In the genomic region with DNA sequence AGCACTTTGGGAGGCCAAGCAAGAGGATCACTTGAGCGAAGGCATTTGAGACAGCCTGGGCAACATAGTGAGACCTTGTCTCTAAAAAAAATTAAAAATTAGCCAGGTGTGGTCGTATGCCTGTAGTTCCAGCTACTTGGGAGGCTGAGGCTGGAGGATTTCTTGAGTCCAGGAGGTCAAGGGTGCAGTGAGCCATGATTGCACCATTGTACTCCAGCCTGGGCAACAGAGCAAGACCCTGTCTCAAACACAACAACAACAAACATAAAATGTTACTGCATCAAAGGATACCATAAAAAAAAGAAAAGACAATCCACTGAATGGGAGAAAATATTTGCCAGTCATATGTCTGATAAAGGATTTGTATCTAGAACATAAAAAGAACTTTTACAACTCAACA, we compare ENCODE assay signal across 31 cellular contexts.
"Had no signal": no experiment of that assay in that cellular context is flagged by ENCODE, and none has a peak within 500 bp of the region (broad histone marks: within the 10 kb centered on the region; RNA-seq: fewer than 3 reads in every experiment).

No MANE protein-coding gene starts in this region.

- H3K27ac ChIP-seq: esophagus muscularis mucosa, foreskin keratinocyte, gastrocnemius medialis, heart left ventricle, WERI-Rb-1 had no signal

- H3K9me3 Mint-ChIP-seq: activated CD4-positive, alpha-beta memory T cell treated with anti-CD3 and anti-CD28 coated beads, Interleukin-2, amount 10 ng/mL, durations not matched to agents 7 days and 5 days; activated T-cell treated with anti-CD3 and anti-CD28 coated beads, Interleukin-2, amount 50 U/mL, for 4 hours; activated T-helper 17 cell treated with anti-CD3 and anti-CD28 coated beads, Interleukin-2, amount 50 U/mL, for 72 hours; effector memory CD8-positive, alpha-beta T cell; T-cell; T-helper 2 cell treated with Interferon-gamma antibody and Interleukin-4, amounts not matched to agents 5 μg/mL and 100 μg/mL, for 36 hours had no signal

- ATAC-seq: activated T-cell treated with anti-CD3 and anti-CD28 coated beads, Interleukin-2, amount 50 U/mL, for 4 hours; effector memory CD8-positive, alpha-beta T cell; foreskin keratinocyte; gastrocnemius medialis; heart left ventricle; T-cell had no signal

- H3K4me3 ChIP-seq: esophagus muscularis mucosa, gastrocnemius medialis, heart left ventricle had no signal

- DNase-seq: activated CD4-positive, alpha-beta memory T cell treated with anti-CD3 and anti-CD28 coated beads, Interleukin-2, amount 10 ng/mL, durations not matched to agents 7 days and 5 days; activated CD4-positive, alpha-beta T cell treated with anti-CD3 and anti-CD28 coated beads for 1 hour; activated CD4-positive, alpha-beta T cell treated with anti-CD3 and anti-CD28 coated beads for 4 hours; activated CD4-positive, alpha-beta T cell treated with anti-CD3 and anti-CD28 coated beads, Interleukin-2, amount 10 ng/mL, durations not matched to agents 7 days and 5 days; activated CD4-positive, alpha-beta T cell treated with anti-CD3 and anti-CD28 coated beads, Interleukin-2, amount 50 U/mL, for 4 hours; activated CD4-positive, CD25-positive, alpha-beta regulatory T cell; activated effector memory CD4-positive, alpha-beta T cell treated with Interleukin-2 at 50 U/mL for 16 hours; activated gamma-delta T cell treated with Interleukin-2 at 50 U/mL for 16 hours; activated naive CD4-positive, alpha-beta T cell treated with anti-CD3 and anti-CD28 coated beads, Interleukin-2, amount 50 U/mL, for 16 hours; activated naive CD4-positive, alpha-beta T cell treated with Interleukin-2 at 50 U/mL for 16 hours; activated T-cell treated with anti-CD3 and anti-CD28 coated beads, Interleukin-2, amount 50 U/mL, for 4 hours; amniotic stem cell; anterior cingulate cortex; caudate nucleus; cortex of kidney; dermis blood vessel endothelial cell; effector CD4-positive, alpha-beta T cell; effector memory CD8-positive, alpha-beta T cell; erythroblast; foreskin keratinocyte; gastrocnemius medialis; glutamatergic neuron; heart left ventricle; T-cell; T1000; WERI-Rb-1 had no signal

- H3K9me3 ChIP-seq: esophagus muscularis mucosa, gastrocnemius medialis, heart left ventricle had no signal

- H3K36me3 ChIP-seq: gastrocnemius medialis had no signal

- H3K4me3 Mint-ChIP-seq: activated CD4-positive, alpha-beta memory T cell treated with anti-CD3 and anti-CD28 coated beads, Interleukin-2, amount 10 ng/mL, durations not matched to agents 7 days and 5 days; activated CD4-positive, alpha-beta T cell treated with anti-CD3 and anti-CD28 coated beads, Interleukin-2, amount 10 ng/mL, durations not matched to agents 7 days and 5 days; activated naive CD8-positive, alpha-beta T cell; activated T-cell treated with anti-CD3 and anti-CD28 coated beads, Interleukin-2, amount 50 U/mL, for 4 hours; activated T-helper 17 cell treated with anti-CD3 and anti-CD28 coated beads, Interleukin-2, amount 50 U/mL, for 72 hours; effector memory CD8-positive, alpha-beta T cell; T-cell; T-helper 1 cell treated with Interleukin-12 subunit alpha and Interleukin-12 subunit beta and Interleukin-4 antibody, amounts not matched to agents 30 μg/mL and 1 μg/mL, for 36 hours; T-helper 2 cell treated with Interferon-gamma antibody and Interleukin-4, amounts not matched to agents 5 μg/mL and 100 μg/mL, for 36 hours had no signal

- H3K27me3 Mint-ChIP-seq: activated CD4-positive, alpha-beta memory T cell treated with anti-CD3 and anti-CD28 coated beads, Interleukin-2, amount 10 ng/mL, durations not matched to agents 7 days and 5 days; activated CD4-positive, alpha-beta T cell treated with anti-CD3 and anti-CD28 coated beads, Interleukin-2, amount 10 ng/mL, durations not matched to agents 7 days and 5 days; activated naive CD8-positive, alpha-beta T cell; activated T-helper 17 cell treated with anti-CD3 and anti-CD28 coated beads, Interleukin-2, amount 50 U/mL, for 72 hours; effector memory CD8-positive, alpha-beta T cell; T-cell had no signal

- H3K27me3 ChIP-seq: esophagus muscularis mucosa, foreskin keratinocyte, gastrocnemius medialis, heart left ventricle had no signal

- H3K27ac Mint-ChIP-seq: activated CD4-positive, alpha-beta memory T cell treated with anti-CD3 and anti-CD28 coated beads, Interleukin-2, amount 10 ng/mL, durations not matched to agents 7 days and 5 days; activated CD4-positive, alpha-beta T cell treated with anti-CD3 and anti-CD28 coated beads, Interleukin-2, amount 10 ng/mL, durations not matched to agents 7 days and 5 days; activated naive CD8-positive, alpha-beta T cell; activated T-helper 17 cell treated with anti-CD3 and anti-CD28 coated beads, Interleukin-2, amount 50 U/mL, for 72 hours; T-helper 1 cell treated with Interleukin-12 subunit alpha and Interleukin-12 subunit beta and Interleukin-4 antibody, amounts not matched to agents 30 μg/mL and 1 μg/mL, for 36 hours; T-helper 2 cell treated with Interferon-gamma antibody and Interleukin-4, amounts not matched to agents 5 μg/mL and 100 μg/mL, for 36 hours had no signal
